10 cellular contexts compared by ENCODE assay signal in genomic region chr2:196783431-196784094, GRCh38. TPM values are rescaled to one million over a fixed set of nuclear protein-coding genes. Genes with fewer than 3 reads are reported as not detected.
A peak's percentile ranks its signal among the peaks of the same experiment; 100 is the strongest.
DNase-seq lines count a peak whose midpoint lies in the region; ATAC-seq and TF ChIP-seq lines count a peak whose summit lies in the region.
"Had no signal": no experiment of that assay in that cellular context is flagged by ENCODE, and none has a peak within 500 bp of the region (broad histone marks: within the 10 kb centered on the region; RNA-seq: fewer than 3 reads in every experiment).

No MANE protein-coding gene starts in this region.

- H3K9ac ChIP-seq in neural progenitor cell = no peak overlapping the region

- H3K79me2 ChIP-seq in neural progenitor cell (ENCODE audit: low read depth) = no peaks in the 10 kb centered on the region

- peaks cover 20% of the 10 kb centered on the region for H3K36me3 ChIP-seq in neural progenitor cell

- peak; percentile 64 for ATAC-seq in GM21381 (IDR thresholded peaks at IDR 0.05; ENCODE audit: unreplicated experiment)
- ATAC-seq in HG03280 (IDR thresholded peaks at IDR 0.05; ENCODE audit: unreplicated experiment) = no peak
- ATAC-seq: GM23338 had no signal

- H3K4me2 ChIP-seq in neural progenitor cell = no peak overlapping the region
- H3K4me2 ChIP-seq: GM23338 had no signal

- H3K9me3 ChIP-seq in neural progenitor cell (ENCODE audit: low read depth) = no peaks in the 10 kb centered on the region
- H3K9me3 ChIP-seq: heart left ventricle had no signal

- no peak overlapping the region for H2AFZ ChIP-seq in neural progenitor cell (replicated peaks)
- H2AFZ ChIP-seq: GM23338 had no signal

- H3K4me1 Mint-ChIP-seq in neural progenitor cell = no peaks in the 10 kb centered on the region

- H3K27me3 Mint-ChIP-seq in neural progenitor cell (ENCODE audit: insufficient read depth, low read depth) = peaks cover 2% of the 10 kb centered on the region

- no peak overlapping the region for H3K27ac Mint-ChIP-seq in neural progenitor cell
- H3K27ac Mint-ChIP-seq: GM23338 had no signal

- H3K9me3 Mint-ChIP-seq in neural progenitor cell = no peaks in the 10 kb centered on the region
- H3K9me3 Mint-ChIP-seq: GM23338 had no signal

- no peaks in the 10 kb centered on the region for H3K4me1 ChIP-seq in neural progenitor cell
- H3K4me1 ChIP-seq: heart left ventricle had no signal

- H3K4me3 ChIP-seq in foreskin fibroblast (ENCODE audit: low read depth in 1 of 2, low read length in 2 of 2) = no peak overlapping the region
- no peak overlapping the region for H3K4me3 ChIP-seq in neural progenitor cell
- H3K4me3 ChIP-seq: GM23338, heart left ventricle had no signal

- no peak overlapping the region for H3K4me3 Mint-ChIP-seq in neural progenitor cell
- H3K4me3 Mint-ChIP-seq: GM23338 had no signal

- H4K20me1 ChIP-seq in neural progenitor cell (ENCODE audit: low read depth) = no peaks in the 10 kb centered on the region

- TF ChIP-seq CTCF in foreskin fibroblast (IDR thresholded peaks at IDR 0.05; ENCODE audit: low read depth, low read length) (no peak), neural progenitor cell (IDR thresholded peaks at IDR 0.05) (no peak)

- peaks cover 26% of the 10 kb centered on the region for H3K36me3 Mint-ChIP-seq in neural progenitor cell

- H3F3A ChIP-seq in neural progenitor cell (ENCODE audit: low read depth) = no peaks in the 10 kb centered on the region

- no peak overlapping the region for H3K27ac ChIP-seq in neural progenitor cell
- H3K27ac ChIP-seq: heart left ventricle had no signal

- DNase-seq in AG08396 (ENCODE audit: low spot score) = peak; percentile 41
- DNase-seq in RKO (ENCODE audit: low spot score) = peak; percentile 54
- DNase-seq in foreskin fibroblast = peak; percentile 67 to 81
- no peak for DNase-seq in neural progenitor cell (ENCODE audit: low spot score)
- DNase-seq in NCI-H187 treated with DMSO at 0.1 percent for 48 hours (lab: John Stamatoyannopoulos, UW) = no peak
- no peak for DNase-seq in OCI-M1 (lab: John Stamatoyannopoulos, UW)
- DNase-seq: heart left ventricle had no signal

- no peaks in the 10 kb centered on the region for H3K27me3 ChIP-seq in neural progenitor cell
- H3K27me3 ChIP-seq: heart left ventricle had no signal

RNA-seq across cellular contexts. Expression of gene GTF3C3, which starts 15.9 kb away (rescaled TPM):
- 59.9 and 122 TPM in 2 replicates for total RNA-seq in neural progenitor cell (ENCODE audit: low replicate concordance)

RNA-seq across cellular contexts. Expression of gene C2orf66, which starts 25.6 kb away (rescaled TPM):
- total RNA-seq in neural progenitor cell (ENCODE audit: low replicate concordance) = 0.15 and 0.43 TPM in 2 replicates
- total RNA-seq: GM23338 had no signal

Comparison
In these comparisons a context has a peak if more than half of its experiments do, and no peak if none do; other contexts are left out.
1. DNase-seq: peak in AG08396 (single experiment), RKO (single experiment) and foreskin fibroblast (2 of 2); none in neural progenitor cell (single experiment), NCI-H187 treated with DMSO at 0.1 percent for 48 hours (single experiment) and OCI-M1 (single experiment).